Comparison of ENCODE assay signal across 13 cellular contexts in the genomic region with DNA sequence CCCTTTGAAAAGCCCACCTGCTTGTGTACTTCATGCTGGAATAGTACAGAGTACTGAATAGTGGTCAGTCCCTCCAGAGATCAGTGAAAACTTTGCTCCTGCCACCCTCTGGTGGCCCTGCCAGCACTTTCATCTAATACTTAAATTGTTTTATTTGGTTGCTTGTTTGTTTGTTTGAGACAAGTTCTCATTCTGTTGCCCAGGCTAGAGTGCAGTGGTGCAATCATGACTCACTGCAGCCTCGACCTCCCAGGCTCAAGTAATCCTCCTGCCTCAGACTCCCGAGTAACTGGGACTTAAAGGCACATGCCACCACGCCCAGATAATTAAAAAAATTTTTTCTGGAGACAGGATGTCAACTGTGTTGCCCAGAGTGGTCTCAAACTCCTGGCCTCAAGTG. TPM values are rescaled to one million over a fixed set of nuclear protein-coding genes. Genes with fewer than 3 reads are reported as not detected.
DNase-seq lines count a peak whose midpoint lies in the region; FAIRE-seq and TF ChIP-seq lines count a peak whose summit lies in the region.
"Had no signal": no experiment of that assay in that cellular context is flagged by ENCODE, and none has a peak within 500 bp of the region (broad histone marks: within the 10 kb centered on the region; RNA-seq: fewer than 3 reads in every experiment).

No MANE protein-coding gene starts in this region.

- peak overlapping the region; percentile 5 for H3K4me3 Mint-ChIP-seq in astrocyte (ENCODE audit: unreplicated experiment)
- no peak overlapping the region for H3K4me3 Mint-ChIP-seq in activated naive CD4-positive, alpha-beta T cell treated with anti-CD3 and anti-CD28 coated beads for 36 hours

- H3K4me3 ChIP-seq in astrocyte (ENCODE audit: insufficient read depth, low read depth, low read length) (no peak overlapping the region), kidney epithelial cell (ENCODE audit: low read depth, low read length) (no peak overlapping the region), coronary artery (no peak overlapping the region)
- H3K4me3 ChIP-seq: spleen had no signal

- H3K27ac ChIP-seq in astrocyte (ENCODE audit: low read depth, low read length) (no peak overlapping the region), coronary artery (no peak overlapping the region)
- H3K27ac ChIP-seq: spleen had no signal

- CTCF ChIA-PET in activated naive CD4-positive, alpha-beta T cell treated with anti-CD3 and anti-CD28 coated beads for 36 hours (lab: Charles Lee), result no interaction called here

- intact Hi-C loops in activated naive CD4-positive, alpha-beta T cell treated with anti-CD3 and anti-CD28 coated beads for 36 hours (cut with micrococcal nuclease), result no loop called here

- H3K27me3 Mint-ChIP-seq in astrocyte (ENCODE audit: low read depth, unreplicated experiment), result no peaks in the 10 kb centered on the region
- H3K27me3 Mint-ChIP-seq in activated naive CD4-positive, alpha-beta T cell treated with anti-CD3 and anti-CD28 coated beads for 36 hours (ENCODE audit: low read depth), result no peaks in the 10 kb centered on the region

- FAIRE-seq in astrocyte (lab: Jason Lieb, UNC), result no peak

- peak overlapping the region; percentile 27 for H3K27ac Mint-ChIP-seq in astrocyte (ENCODE audit: unreplicated experiment)
- no peak overlapping the region for H3K27ac Mint-ChIP-seq in activated naive CD4-positive, alpha-beta T cell treated with anti-CD3 and anti-CD28 coated beads for 36 hours

- no peaks in the 10 kb centered on the region for H3K36me3 ChIP-seq in astrocyte (ENCODE audit: insufficient read depth, low read length)
- H3K36me3 ChIP-seq in kidney epithelial cell (ENCODE audit: control insufficient read depth, insufficient read depth, low read length), result no peaks in the 10 kb centered on the region

- H3K9me3 ChIP-seq in astrocyte (ENCODE audit: insufficient read depth, low read depth, low read length), result no peaks in the 10 kb centered on the region
- H3K9me3 ChIP-seq: spleen had no signal

- DNase-seq in Caki2 (ENCODE audit: low read depth) (peak; percentile 44), LHCN-M2 (ENCODE audit: low read depth) (peak; percentile 55), astrocyte (ENCODE audit: low read depth) (no peak), kidney epithelial cell (ENCODE audit: low read depth) (no peak), NCI-H1048 (lab: John Stamatoyannopoulos, UW) (no peak), coronary artery (ENCODE audit: low spot score) (no peak)
- DNase-seq in activated naive CD4-positive, alpha-beta T cell treated with anti-CD3 and anti-CD28 coated beads for 36 hours, result no peak
- DNase-seq in stimulated activated naive CD4-positive, alpha-beta T cell treated with Interleukin-2 at 50 U/mL for 16 hours (lab: John Stamatoyannopoulos, UW), result no peak
- DNase-seq: activated T-cell treated with anti-CD3 and anti-CD28 coated beads, Interleukin-2, amount 50 U/mL, for 48 hours; effector CD8-positive, alpha-beta T cell; NCI-H1436 treated with DMSO at 0.1 percent for 48 hours; spleen; stimulated activated naive CD4-positive, alpha-beta T cell had no signal

- no peak for TF ChIP-seq CTCF in astrocyte (IDR thresholded peaks at IDR 0.05; ENCODE audit: insufficient read depth, low read depth, low read length)
- peak; percentile 21 for TF ChIP-seq CTCF in kidney epithelial cell (IDR thresholded peaks at IDR 0.05; ENCODE audit: insufficient read depth, low read length, poor library complexity, severe bottlenecking)
- TF ChIP-seq CTCF in coronary artery (IDR thresholded peaks at IDR 0.05), result no peak

- peak overlapping the region; percentile 7 for H3K4me2 ChIP-seq in astrocyte (ENCODE audit: low read length)

- no peaks in the 10 kb centered on the region for H3K9me3 Mint-ChIP-seq in astrocyte (ENCODE audit: unreplicated experiment)
- no peaks in the 10 kb centered on the region for H3K9me3 Mint-ChIP-seq in activated naive CD4-positive, alpha-beta T cell treated with anti-CD3 and anti-CD28 coated beads for 36 hours

- no peak overlapping the region for H3K9ac ChIP-seq in astrocyte (ENCODE audit: low read length)

- in situ Hi-C loops in Caki2 (cut with HindIII; ENCODE audit: low pct_unique_long_range_greater_than_20kb, low sequenced_read_pairs), result no loop called here

- peaks cover 100% of the 10 kb centered on the region for H3K79me2 ChIP-seq in astrocyte (ENCODE audit: insufficient read depth, low read length)

- no peak overlapping the region for H2AFZ ChIP-seq in astrocyte (ENCODE audit: low read depth, low read length)

- H3K36me3 Mint-ChIP-seq in astrocyte (ENCODE audit: low read depth, unreplicated experiment), result no peaks in the 10 kb centered on the region
- peaks cover 2% of the 10 kb centered on the region for H3K36me3 Mint-ChIP-seq in activated naive CD4-positive, alpha-beta T cell treated with anti-CD3 and anti-CD28 coated beads for 36 hours (ENCODE audit: low read depth)

- peaks cover 18% of the 10 kb centered on the region for H4K20me1 ChIP-seq in astrocyte (ENCODE audit: insufficient read depth, low read length)

- no peaks in the 10 kb centered on the region for H3K27me3 ChIP-seq in astrocyte (ENCODE audit: insufficient read depth, low read length)
- H3K27me3 ChIP-seq in kidney epithelial cell (ENCODE audit: control insufficient read depth, insufficient read depth, low read length), result no peaks in the 10 kb centered on the region
- H3K27me3 ChIP-seq: spleen had no signal

- peaks cover 15% of the 10 kb centered on the region for H3K4me1 ChIP-seq in astrocyte (ENCODE audit: insufficient read depth, low read length)
- H3K4me1 ChIP-seq: spleen had no signal

- peaks cover 14% of the 10 kb centered on the region for H3K4me1 Mint-ChIP-seq in astrocyte (ENCODE audit: low read depth, unreplicated experiment)
- no peaks in the 10 kb centered on the region for H3K4me1 Mint-ChIP-seq in activated naive CD4-positive, alpha-beta T cell treated with anti-CD3 and anti-CD28 coated beads for 36 hours (ENCODE audit: low read depth)

RNA-seq across cellular contexts. Expression of a gene that starts 9.1 kb away (rescaled TPM):
- total RNA-seq in Caki2 (2014; rRNA removed; shearing (Covaris generic); ENCODE audit: low replicate concordance), result 40.9 and 41.6 TPM in 2 replicates
- 64.4 and 73.2 TPM in 2 replicates for total RNA-seq in LHCN-M2 (2014; rRNA removed)
- 17.1 TPM for polyA plus RNA-seq in LHCN-M2 (2012)
- 2.1 and 3.3 TPM in 2 replicates for total RNA-seq in astrocyte
- 4.1 and 5.4 TPM in 2 replicates for total RNA-seq in kidney epithelial cell
- 10 to 100 TPM; 13.6 TPM for total RNA-seq in activated naive CD4-positive, alpha-beta T cell treated with anti-CD3 and anti-CD28 coated beads for 36 hours

RNA-seq across cellular contexts. Expression of a gene that starts 26.9 kb away (rescaled TPM):
- 11.5 and 14.9 TPM in 2 replicates for total RNA-seq in Caki2 (2014; rRNA removed; shearing (Covaris generic); ENCODE audit: low replicate concordance)
- total RNA-seq in LHCN-M2 (2014; rRNA removed), result 6.8 and 10.9 TPM in 2 replicates
- polyA plus RNA-seq in LHCN-M2 (2012), result 3.9 TPM
- total RNA-seq in astrocyte, result 7.8 TPM in 2 replicates
- total RNA-seq in kidney epithelial cell, result 7.4 and 8.6 TPM in 2 replicates
- total RNA-seq in activated naive CD4-positive, alpha-beta T cell treated with anti-CD3 and anti-CD28 coated beads for 36 hours, result 10 to 100 TPM in 1 of 2 experiments, 1 to 10 TPM in 1; 9.5 to 10.3 TPM

Comparison
In these comparisons a context has a peak if more than half of its experiments do, and no peak if none do; other contexts are left out.
1. DNase-seq: peak in Caki2 (single experiment) and LHCN-M2 (single experiment); none in astrocyte (single experiment), kidney epithelial cell (single experiment), NCI-H1048 (single experiment), coronary artery (single experiment), activated naive CD4-positive, alpha-beta T cell treated with anti-CD3 and anti-CD28 coated beads for 36 hours (single experiment) and stimulated activated naive CD4-positive, alpha-beta T cell treated with Interleukin-2 at 50 U/mL for 16 hours (single experiment).